In the genomic region with DNA sequence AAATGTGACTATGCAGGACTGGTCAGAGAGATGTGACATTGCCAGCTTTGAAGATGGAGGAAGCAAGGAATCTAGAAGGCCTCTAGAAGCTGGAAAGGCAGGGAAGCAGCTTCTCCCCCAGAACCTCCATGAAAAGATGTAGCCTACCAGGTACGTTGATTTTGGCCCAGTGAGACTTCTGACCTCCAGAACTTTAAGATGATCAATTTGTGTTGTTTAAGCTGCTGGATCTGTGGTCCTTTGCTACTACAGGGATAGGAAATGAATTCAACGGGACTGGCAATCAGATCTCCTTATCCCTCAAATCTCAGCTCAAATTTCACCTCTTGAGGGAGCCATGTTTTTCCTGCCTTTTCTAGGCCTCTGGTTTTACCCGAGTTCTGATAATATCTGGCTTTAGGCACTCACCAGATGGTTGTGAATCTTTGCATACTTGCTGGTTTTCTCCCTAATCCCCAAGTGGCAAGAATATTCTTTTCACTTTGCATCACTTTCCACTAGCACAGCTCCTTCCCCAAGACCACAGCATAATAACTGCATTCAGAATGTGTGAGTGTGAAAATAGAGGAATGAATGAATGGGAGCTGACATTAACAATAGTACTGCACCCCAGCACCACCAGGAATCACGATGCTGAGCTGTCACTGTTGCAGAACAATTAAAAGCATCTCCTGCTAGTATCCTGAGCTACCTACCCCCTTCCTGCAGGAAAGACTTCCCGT, we compare ENCODE assay signal across 9 cellular contexts. TPM values are rescaled to one million over a fixed set of nuclear protein-coding genes. Genes with fewer than 3 reads are reported as not detected.
DNase-seq lines count a peak whose midpoint lies in the region; ATAC-seq and TF ChIP-seq lines count a peak whose summit lies in the region.
"Had no signal": no experiment of that assay in that cellular context is flagged by ENCODE, and none has a peak within 500 bp of the region (broad histone marks: within the 10 kb centered on the region; RNA-seq: fewer than 3 reads in every experiment).

No MANE protein-coding gene starts in this region.

- no peak for TF ChIP-seq POLR2A in adrenal gland (IDR thresholded peaks at IDR 0.05)

- ATAC-seq in heart right ventricle (peak in 1 of 8 donors; percentile 24), Right ventricle myocardium inferior (no peak), lung (ENCODE audit: insufficient read depth, low FRiP score) (no peak), GM21529 (IDR thresholded peaks at IDR 0.05; ENCODE audit: unreplicated experiment) (no peak)

- DNase-seq in heart right ventricle (no peak), Right ventricle myocardium inferior (ENCODE audit: missing footprints) (no peak), adrenal gland (no peak), lung (ENCODE audit: low spot score) (no peak), NCI-H2081 (lab: John Stamatoyannopoulos, UW) (no peak), NCI-H146 (lab: John Stamatoyannopoulos, UW) (no peak)

- H3K36me3 ChIP-seq in heart right ventricle (no peaks in the 10 kb centered on the region), adrenal gland (replicated peaks in 1 of 2) (no peaks in the 10 kb centered on the region), lung (ENCODE audit: control insufficient read depth in 2 of 2, insufficient read depth in 2 of 2, low read length in 2 of 2) (no peaks in the 10 kb centered on the region), urinary bladder (ENCODE audit: insufficient read depth) (no peaks in the 10 kb centered on the region)

- no peaks in the 10 kb centered on the region for H3K9me3 ChIP-seq in heart right ventricle
- H3K9me3 ChIP-seq in adrenal gland (replicated peaks in 1 of 3) = no peaks in the 10 kb centered on the region
- no peaks in the 10 kb centered on the region for H3K9me3 ChIP-seq in lung (ENCODE audit: control insufficient read depth in 2 of 2, insufficient read depth in 1 of 2, low read length in 1 of 2)

- H3K27ac ChIP-seq in heart right ventricle = peak overlapping the region in 9 of 10 donors; percentile 34 to 92 (median 69)
- peak overlapping the region in 4 of 5 donors; percentile 22 to 81 (median 64) for H3K27ac ChIP-seq in adrenal gland
- H3K27ac ChIP-seq in lung (ENCODE audit: low read depth in 1 of 2, low read length in 1 of 2) = peak overlapping the region; percentile 53 to 89
- H3K27ac ChIP-seq in urinary bladder (ENCODE audit: low read depth) = peak overlapping the region; percentile 38

- 52 to 60% methylated on average over 5 of the region's 5 CpGs for WGBS in heart right ventricle, 2 donors
- WGBS in adrenal gland, 4 donors = 48 to 71% (median 58%) methylated on average over 3 to 5 of the region's 5 CpGs
- WGBS in lung, 2 donors = 55 to 60% methylated on average over 5 of the region's 5 CpGs
- 38% methylated on average over 5 of the region's 5 CpGs for WGBS in urinary bladder

- H3K4me3 ChIP-seq in heart right ventricle (peak overlapping the region in 2 of 10 donors; percentile 10 to 14), adrenal gland (no peak overlapping the region), lung (no peak overlapping the region), urinary bladder (ENCODE audit: low read depth, low read length) (no peak overlapping the region)

- TF ChIP-seq CTCF in heart right ventricle (IDR thresholded peaks at IDR 0.05) (no peak), adrenal gland (IDR thresholded peaks at IDR 0.05) (no peak), lung (IDR thresholded peaks at IDR 0.05; ENCODE audit: control extremely low read depth, extremely low read depth) (no peak)

- intact Hi-C loops in heart right ventricle (cut with DNase I) (loop anchor here in 3 of 10 donors (5.0 kb wide), 2 partner anchors 698 to 1083 kb away; no protein-coding TSS in a partner anchor), Right ventricle myocardium inferior (cut with DNase I) (no loop called here), adrenal gland (cut with DNase I) (no loop called here)

- H3K4me1 ChIP-seq in heart right ventricle = peaks cover 0 to 67% (median 12%) of the 10 kb centered on the region in 9 donors
- peaks cover 0 to 20% of the 10 kb centered on the region in 2 donors for H3K4me1 ChIP-seq in adrenal gland (replicated peaks in 1 of 2)
- peaks cover 0 to 6% of the 10 kb centered on the region in 2 donors for H3K4me1 ChIP-seq in lung (ENCODE audit: control insufficient read depth in 2 of 2, insufficient read depth in 2 of 2, low read length in 2 of 2)
- no peaks in the 10 kb centered on the region for H3K4me1 ChIP-seq in urinary bladder (ENCODE audit: insufficient read depth)

- H3K27me3 ChIP-seq in heart right ventricle (peaks cover 0 to 25% (median 0%) of the 10 kb centered on the region in 7 donors), adrenal gland (no peaks in the 10 kb centered on the region), lung (ENCODE audit: control insufficient read depth, insufficient read depth) (no peaks in the 10 kb centered on the region)

RNA-seq across cellular contexts. Expression of a gene that starts 25.5 kb away (rescaled TPM):
- total RNA-seq in heart right ventricle = 1,000 to 10,000 TPM in 3 of 10 donors, 100 to 1,000 TPM in 7; 700 to 2,442 (median 850) TPM
- polyA plus RNA-seq in heart right ventricle = 1,000 to 10,000 TPM; 2,617 to 3,026 TPM
- 1,134 TPM for total RNA-seq in Right ventricle myocardium inferior
- total RNA-seq in adrenal gland = 1,000 to 10,000 TPM; 3,090 to 9,144 (median 3,958) TPM
- polyA plus RNA-seq in adrenal gland = 1,000 to 10,000 TPM; 2,395 to 6,385 (median 6,130) TPM
- 1,000 to 10,000 TPM; 4,686 to 8,614 TPM for total RNA-seq in lung
- polyA plus RNA-seq in lung = 1,000 to 10,000 TPM; 7,790 to 9,527 TPM
- total RNA-seq in urinary bladder = 4,785 TPM
- polyA plus RNA-seq in urinary bladder = 4,487 TPM

RNA-seq across cellular contexts. Expression of a gene that starts 42.9 kb away (rescaled TPM):
- total RNA-seq in heart right ventricle = 1 to 10 TPM in 4 of 10 donors, under 1 TPM in 6; 0.17 to 6.9 (median 0.67) TPM
- polyA plus RNA-seq in heart right ventricle = under 1 TPM; 0.07 to 0.23 TPM
- 1.5 TPM for total RNA-seq in Right ventricle myocardium inferior
- 1 to 10 TPM in 7 of 8 donors, not detected in 1; 1.8 to 5.6 (median 2.8) TPM for total RNA-seq in adrenal gland
- under 1 TPM; 0.10 to 0.84 (median 0.32) TPM for polyA plus RNA-seq in adrenal gland
- total RNA-seq in lung = 1 to 10 TPM; 5.2 to 6.6 TPM
- polyA plus RNA-seq in lung = 10 to 100 TPM in 1 of 2 donors, under 1 TPM in 1; 0.91 to 27.1 TPM
- 1.7 TPM for total RNA-seq in urinary bladder
- 1.8 TPM for polyA plus RNA-seq in urinary bladder
- total RNA-seq: T-helper 1 cell treated with Interleukin-12 subunit alpha and Interleukin-12 subunit beta and Interleukin-4 antibody, amounts not matched to agents 30 ng/mL and 1 ng/mL, for 36 hours had no signal
